8 cellular contexts compared by ENCODE assay signal in the genomic region with DNA sequence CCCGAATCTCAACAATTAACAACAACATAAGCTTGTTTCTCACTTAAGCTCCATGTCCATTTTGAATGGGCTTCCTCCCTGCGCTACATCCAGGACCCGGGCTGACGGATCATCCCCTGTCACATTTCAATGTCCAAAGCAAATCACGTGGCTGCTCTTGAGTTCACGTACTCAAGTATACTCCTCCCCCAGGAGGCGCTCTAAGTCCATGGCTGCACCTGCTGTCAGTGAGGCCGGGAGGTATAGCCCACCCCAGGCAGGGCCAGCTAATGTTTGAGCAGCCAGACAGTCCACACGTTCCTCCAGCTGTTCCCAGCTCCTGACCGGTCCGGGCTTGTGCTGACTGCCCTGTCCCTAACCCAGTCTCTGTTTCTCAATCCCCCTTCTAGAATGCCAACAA.
DNase-seq lines count a peak whose midpoint lies in the region; ATAC-seq and TF ChIP-seq lines count a peak whose summit lies in the region.

No MANE protein-coding gene starts in this region.

- H3K9me3 ChIP-seq in DOHH2 (ENCODE audit: control insufficient read depth, insufficient read depth, low read length) = no peaks in the 10 kb centered on the region

- H3K4me2 ChIP-seq in DOHH2 (ENCODE audit: low read length) = no peak overlapping the region

- H3K4me1 ChIP-seq in DOHH2 (ENCODE audit: control insufficient read depth, low read length) = no peaks in the 10 kb centered on the region

- no peaks in the 10 kb centered on the region; the same call in 1 of the 2 replicates for H3K27me3 ChIP-seq in DOHH2 (ENCODE audit: control insufficient read depth, low read length)

- H3K27ac ChIP-seq in DOHH2 (ENCODE audit: low read depth, low read length) = no peak overlapping the region

- H3K9me2 ChIP-seq in DOHH2 (replicated peaks; ENCODE audit: control insufficient read depth, low read length) = no peaks in the 10 kb centered on the region

- ATAC-seq in HG02759 (IDR thresholded peaks at IDR 0.05; ENCODE audit: unreplicated experiment) (peak; percentile 65), GM18520 (IDR thresholded peaks at IDR 0.05; ENCODE audit: unreplicated experiment) (no peak)

- H3K36me3 ChIP-seq in DOHH2 (ENCODE audit: control insufficient read depth, low read length) = no peaks in the 10 kb centered on the region

- DNase-seq in RPMI7951 (ENCODE audit: low read depth) = peak; percentile 63
- DNase-seq in epithelial cell of proximal tubule (ENCODE audit: low read depth) = no peak
- DNase-seq in stimulated activated CD4-positive, alpha-beta T cell treated with anti-CD3 and anti-CD28 coated beads, TNF-alpha, amount 100 ng/mL, for 24 hours (ENCODE audit: low read depth in 3 of 3) = peak in 2 of 3 experiments; percentile 9 to 39
- no peak for DNase-seq in SIG-M5 treated with dmso at 0.1 percent for 504 hours (lab: John Stamatoyannopoulos, UW; ENCODE audit: unreplicated experiment)
- no peak for DNase-seq in middle frontal gyrus (ENCODE audit: extremely low spot score, low spot score)

- H3F3A ChIP-seq in DOHH2 (ENCODE audit: control insufficient read depth, insufficient read depth) = no peaks in the 10 kb centered on the region

- H3K79me2 ChIP-seq in DOHH2 (ENCODE audit: control insufficient read depth, low read length) = no peaks in the 10 kb centered on the region

- H3K4me3 ChIP-seq in DOHH2 (ENCODE audit: low read length) = no peak overlapping the region
- no peak overlapping the region for H3K4me3 ChIP-seq in epithelial cell of proximal tubule (ENCODE audit: low read depth, low read length)

- no peaks in the 10 kb centered on the region for H4K20me1 ChIP-seq in DOHH2 (ENCODE audit: control insufficient read depth, insufficient read depth, low read depth, low read length)

- TF ChIP-seq CTCF in DOHH2 (IDR thresholded peaks at IDR 0.05; ENCODE audit: low read depth, low read length, poor library complexity, severe bottlenecking) (peak; percentile 53), epithelial cell of proximal tubule (conservative IDR thresholded peaks at IDR 0.05; ENCODE audit: low read depth, low read length) (peak; percentile 73)

Comparison
In these comparisons a context has a peak if more than half of its experiments do, and no peak if none do; other contexts are left out.
1. DNase-seq: peak in RPMI7951 (single experiment) and stimulated activated CD4-positive, alpha-beta T cell treated with anti-CD3 and anti-CD28 coated beads, TNF-alpha, amount 100 ng/mL, for 24 hours (2 of 3); none in epithelial cell of proximal tubule (single experiment), SIG-M5 treated with dmso at 0.1 percent for 504 hours (single experiment) and middle frontal gyrus (single experiment).